Comparison of ENCODE assay signal across 8 cellular contexts in genomic region chr21:34693192-34693810, GRCh38. TPM values are rescaled to one million over a fixed set of nuclear protein-coding genes. Genes with fewer than 3 reads are reported as not detected.
DNase-seq lines count a peak whose midpoint lies in the region; ATAC-seq lines count a peak whose summit lies in the region.

No MANE protein-coding gene starts in this region.

- DNase-seq in SIG-M5 treated with dmso at 0.1 percent for 504 hours (lab: John Stamatoyannopoulos, UW; ENCODE audit: unreplicated experiment) (peak; percentile 61), SIG-M5 (lab: John Stamatoyannopoulos, UW) (no peak), MG63 (peak; percentile 36), SHP77 (lab: John Stamatoyannopoulos, UW) (peak; percentile 51 to 72), T47D (ENCODE audit: low read depth in 1 of 2, low spot score in 1 of 2) (peak; percentile 48 to 87), left colon (peak in 1 of 2 donors; percentile 46)
- peak; percentile 7 to 25 for DNase-seq in stimulated activated CD8-positive, alpha-beta memory T cell treated with anti-CD3 and anti-CD28 coated beads, Interleukin-2, amount 100 ng/mL, for 1 hour (ENCODE audit: low read depth in 2 of 2)

- ATAC-seq in left colon, result peak; percentile 38
- ATAC-seq in GM21515 (IDR thresholded peaks at IDR 0.05; ENCODE audit: unreplicated experiment), result no peak

- intact Hi-C loops in left colon (cut with DNase I, micrococcal nuclease), result no loop called here

- peaks cover 5% of the 10 kb centered on the region; the same call in 1 of the 2 replicates for H3K27me3 ChIP-seq in MG63

- H3K36me3 ChIP-seq in MG63, result no peaks in the 10 kb centered on the region

- H3K9me3 ChIP-seq in MG63, result no peaks in the 10 kb centered on the region

- in situ Hi-C loops in T47D (cut with HindIII; ENCODE audit: low pct_unique_long_range_greater_than_20kb, low sequenced_read_pairs), result no loop called here

- no peak overlapping the region for H3K4me3 ChIP-seq in MG63

RNA-seq across cellular contexts. Expression of gene CLIC6, which starts 24.5 kb away (rescaled TPM):
- not detected in 2 replicates for total RNA-seq in MG63 (2014; rRNA removed; shearing (Covaris generic); ENCODE audit: low replicate concordance)
- total RNA-seq in left colon, result 10 to 100 TPM in 1 of 2 donors, under 1 TPM in 1; 0.61 to 15.0 TPM
